In the genomic region with DNA sequence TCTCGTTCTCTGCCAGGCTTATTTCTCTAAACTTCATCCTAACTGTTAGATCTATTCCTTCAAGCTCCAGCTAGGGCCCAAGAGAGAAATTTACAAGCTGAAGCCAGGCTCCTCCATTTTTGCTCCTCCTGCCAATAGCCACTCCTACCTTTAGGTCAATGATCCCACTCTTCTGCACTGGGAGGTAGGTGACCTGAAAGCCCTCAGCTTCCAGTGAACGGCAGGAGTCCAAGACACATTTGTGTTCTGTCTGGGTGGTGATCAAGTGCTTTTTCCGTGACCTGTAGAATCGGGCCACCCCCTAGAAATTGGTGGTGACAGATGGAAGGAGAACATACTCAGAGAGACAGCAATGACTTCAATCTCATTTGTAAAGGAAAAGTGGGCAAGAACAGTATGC, we compare ENCODE assay signal across 26 cellular contexts.
"Had no signal": no experiment of that assay in that cellular context is flagged by ENCODE, and none has a peak within 500 bp of the region (broad histone marks: within the 10 kb centered on the region; RNA-seq: fewer than 3 reads in every experiment).

No MANE protein-coding gene starts in this region.

- H3K27ac Mint-ChIP-seq: activated CD4-positive, alpha-beta T cell treated with anti-CD3 and anti-CD28 coated beads for 36 hours; activated naive CD8-positive, alpha-beta T cell treated with anti-CD3 and anti-CD28 coated beads, Interleukin-2, amount 10 ng/mL, durations not matched to agents 7 days and 5 days; activated T-cell treated with anti-CD3 and anti-CD28 coated beads, Interleukin-2, amount 50 U/mL, for 72 hours; mesothelial cell of epicardium; naive thymus-derived CD4-positive, alpha-beta T cell had no signal

- FAIRE-seq: astrocyte, keratinocyte had no signal

- DNase-seq: activated CD4-positive, alpha-beta T cell treated with anti-CD3 and anti-CD28 coated beads for 36 hours; activated CD4-positive, CD25-positive, alpha-beta regulatory T cell; activated naive CD4-positive, alpha-beta T cell; activated naive CD8-positive, alpha-beta T cell treated with anti-CD3 and anti-CD28 coated beads, Interleukin-2, amount 10 ng/mL, durations not matched to agents 7 days and 5 days; activated T-cell treated with anti-CD3 and anti-CD28 coated beads for 4 hours; activated T-cell treated with anti-CD3 and anti-CD28 coated beads, Interleukin-2, amount 50 U/mL, for 72 hours; amniotic stem cell; brain microvascular endothelial cell; dorsolateral prefrontal cortex; effector memory CD4-positive, alpha-beta T cell; erythroblast; hippocampal formation; left cardiac atrium; naive thymus-derived CD4-positive, alpha-beta T cell; nucleus accumbens; stimulated activated CD4-positive, alpha-beta T cell treated with anti-CD3 and anti-CD28 coated beads, Interleukin-2, amount 100 ng/mL, for 48 hours; stimulated activated naive CD8-positive, alpha-beta T cell treated with anti-CD3 and anti-CD28 coated beads, Interleukin-15, Interleukin-2, amounts not matched to agents 100 U/mL and 50 U/mL, for 24 hours; trophoblast cell had no signal

- H3K4me1 ChIP-seq: gastroesophageal sphincter, right atrium auricular region had no signal

- H3K27ac ChIP-seq: brain microvascular endothelial cell, coronary artery, dorsolateral prefrontal cortex, gastroesophageal sphincter, right atrium auricular region, thoracic aorta had no signal

- ATAC-seq: activated CD4-positive, alpha-beta T cell treated with anti-CD3 and anti-CD28 coated beads for 36 hours; activated T-cell treated with anti-CD3 and anti-CD28 coated beads, Interleukin-2, amount 50 U/mL, for 72 hours; gastroesophageal sphincter; left cardiac atrium; naive thymus-derived CD4-positive, alpha-beta T cell; stimulated activated naive CD8-positive, alpha-beta T cell treated with anti-CD3 and anti-CD28 coated beads, Interleukin-15, Interleukin-2, amounts not matched to agents 100 U/mL and 50 U/mL, for 24 hours had no signal

- H3K27me3 Mint-ChIP-seq: activated CD4-positive, alpha-beta T cell treated with anti-CD3 and anti-CD28 coated beads for 36 hours; activated naive CD8-positive, alpha-beta T cell treated with anti-CD3 and anti-CD28 coated beads, Interleukin-2, amount 10 ng/mL, durations not matched to agents 7 days and 5 days; naive thymus-derived CD4-positive, alpha-beta T cell had no signal

- H3K4me3 ChIP-seq: coronary artery, dorsolateral prefrontal cortex, gastroesophageal sphincter, right atrium auricular region, thoracic aorta had no signal

- H3K9me3 Mint-ChIP-seq: activated naive CD8-positive, alpha-beta T cell treated with anti-CD3 and anti-CD28 coated beads, Interleukin-2, amount 10 ng/mL, durations not matched to agents 7 days and 5 days; activated T-cell treated with anti-CD3 and anti-CD28 coated beads, Interleukin-2, amount 50 U/mL, for 72 hours had no signal

- H3K9me3 ChIP-seq: gastroesophageal sphincter, right atrium auricular region, thoracic aorta had no signal

- H3K4me3 Mint-ChIP-seq: activated CD4-positive, alpha-beta T cell treated with anti-CD3 and anti-CD28 coated beads for 36 hours; activated naive CD8-positive, alpha-beta T cell treated with anti-CD3 and anti-CD28 coated beads, Interleukin-2, amount 10 ng/mL, durations not matched to agents 7 days and 5 days; activated T-cell treated with anti-CD3 and anti-CD28 coated beads, Interleukin-2, amount 50 U/mL, for 72 hours; mesothelial cell of epicardium; naive thymus-derived CD4-positive, alpha-beta T cell; neural crest cell had no signal

- H3K4me1 Mint-ChIP-seq: activated naive CD8-positive, alpha-beta T cell treated with anti-CD3 and anti-CD28 coated beads, Interleukin-2, amount 10 ng/mL, durations not matched to agents 7 days and 5 days; mesothelial cell of epicardium; neural crest cell had no signal

- H3K27me3 ChIP-seq: brain microvascular endothelial cell, dorsolateral prefrontal cortex, gastroesophageal sphincter, right atrium auricular region had no signal
